ENCODE assay signal across 9 cellular contexts in genomic region chr19:42433503-42434260, GRCh38. TPM values are rescaled to one million over a fixed set of nuclear protein-coding genes. Genes with fewer than 3 reads are reported as not detected.
DNase-seq lines count a peak whose midpoint lies in the region; ATAC-seq and TF ChIP-seq lines count a peak whose summit lies in the region.
"Had no signal": no experiment of that assay in that cellular context is flagged by ENCODE, and none has a peak within 500 bp of the region (broad histone marks: within the 10 kb centered on the region; RNA-seq: fewer than 3 reads in every experiment).

No MANE protein-coding gene starts in this region.

- H3K4me3 ChIP-seq in GM12875 (ENCODE audit: low read depth, low read length): no peak overlapping the region
- no peak overlapping the region for H3K4me3 ChIP-seq in lung

- H3K9me3 ChIP-seq in lung (ENCODE audit: control insufficient read depth in 2 of 2, insufficient read depth in 1 of 2, low read length in 1 of 2): no peaks in the 10 kb centered on the region

- DNase-seq in NCI-H2029 (lab: John Stamatoyannopoulos, UW): peak; percentile 40
- peak; percentile 53 to 66 for DNase-seq in activated CD4-positive, alpha-beta T cell treated with anti-CD3 and anti-CD28 coated beads for 24 hours (ENCODE audit: low read depth in 2 of 2)
- peak; percentile 88 for DNase-seq in dermis blood vessel endothelial cell
- peak; percentile 64 for DNase-seq in lung (ENCODE audit: low spot score)
- DNase-seq in stimulated activated CD8-positive, alpha-beta memory T cell treated with anti-CD3 and anti-CD28 coated beads, Interleukin-15, amount 100 ng/mL, for 1 hour (ENCODE audit: low read depth): peak; percentile 32

- ATAC-seq in lung (ENCODE audit: insufficient read depth, low FRiP score) (peak; percentile 64), GM21390 (IDR thresholded peaks at IDR 0.05; ENCODE audit: unreplicated experiment) (no peak), GM19328 (IDR thresholded peaks at IDR 0.05; ENCODE audit: unreplicated experiment) (no peak)

- peaks cover 0 to 3% of the 10 kb centered on the region in 2 donors for H3K36me3 ChIP-seq in lung (ENCODE audit: control insufficient read depth in 2 of 2, insufficient read depth in 2 of 2, low read length in 2 of 2)

- peak overlapping the region; percentile 13 to 91 for H3K27ac ChIP-seq in lung (ENCODE audit: low read depth in 1 of 2, low read length in 1 of 2)

- TF ChIP-seq CTCF in GM12875 (IDR thresholded peaks at IDR 0.05; ENCODE audit: borderline replicate concordance, insufficient read depth, low read depth, low read length) (peak; percentile 93), lung (IDR thresholded peaks at IDR 0.05; ENCODE audit: control extremely low read depth, extremely low read depth) (peak; percentile 64)

- 47 to 48% methylated on average over 9 of the region's 9 CpGs for WGBS in lung, 2 donors

- no peaks in the 10 kb centered on the region for H3K27me3 ChIP-seq in lung (ENCODE audit: control insufficient read depth, insufficient read depth)

- peaks cover 7 to 8% of the 10 kb centered on the region in 2 donors for H3K4me1 ChIP-seq in lung (ENCODE audit: control insufficient read depth in 2 of 2, insufficient read depth in 2 of 2, low read length in 2 of 2)

RNA-seq across cellular contexts. Expression of gene LIPE, which starts 6.5 kb away (rescaled TPM):
- total RNA-seq in dermis blood vessel endothelial cell (10.8 and 12.1 TPM in 2 replicates), lung (1 to 10 TPM; 4.5 TPM)
- polyA plus RNA-seq in lung: 1 to 10 TPM; 3.6 to 7.7 TPM

RNA-seq across cellular contexts. Expression of gene CXCL17, which starts 9.1 kb away (rescaled TPM):
- not detected in 2 replicates for total RNA-seq in dermis blood vessel endothelial cell
- total RNA-seq in lung: 100 to 1,000 TPM in 1 of 2 donors, 10 to 100 TPM in 1; 98.9 to 154 TPM
- polyA plus RNA-seq in lung: 100 to 1,000 TPM; 289 to 688 TPM
- total RNA-seq: dermis microvascular lymphatic vessel endothelial cell had no signal

RNA-seq across cellular contexts. Expression of gene CNFN, which starts 43.6 kb away (rescaled TPM):
- total RNA-seq in dermis blood vessel endothelial cell (not detected in 2 replicates), lung (1 to 10 TPM in 1 of 2 donors, not detected in 1; 1.0 TPM)
- polyA plus RNA-seq in lung: 1 to 10 TPM; 2.2 to 4.1 TPM

Comparison
In these comparisons a context has a peak if more than half of its experiments do, and no peak if none do; other contexts are left out.
1. DNase-seq: peak in every context shown above with its lines; median percentile 88 in dermis blood vessel endothelial cell; 64 in lung; 60 in activated CD4-positive, alpha-beta T cell treated with anti-CD3 and anti-CD28 coated beads for 24 hours; 40 in NCI-H2029; 32 in stimulated activated CD8-positive, alpha-beta memory T cell treated with anti-CD3 and anti-CD28 coated beads, Interleukin-15, amount 100 ng/mL, for 1 hour.
2. RNA of gene CXCL17, which starts 9.1 kb away (total RNA-seq): 98.9 to 154 TPM in lung; not detected in dermis blood vessel endothelial cell; every median in the first group is over 10 times any median in the second.